ENCODE assay signal across 8 cellular contexts in the genomic region with DNA sequence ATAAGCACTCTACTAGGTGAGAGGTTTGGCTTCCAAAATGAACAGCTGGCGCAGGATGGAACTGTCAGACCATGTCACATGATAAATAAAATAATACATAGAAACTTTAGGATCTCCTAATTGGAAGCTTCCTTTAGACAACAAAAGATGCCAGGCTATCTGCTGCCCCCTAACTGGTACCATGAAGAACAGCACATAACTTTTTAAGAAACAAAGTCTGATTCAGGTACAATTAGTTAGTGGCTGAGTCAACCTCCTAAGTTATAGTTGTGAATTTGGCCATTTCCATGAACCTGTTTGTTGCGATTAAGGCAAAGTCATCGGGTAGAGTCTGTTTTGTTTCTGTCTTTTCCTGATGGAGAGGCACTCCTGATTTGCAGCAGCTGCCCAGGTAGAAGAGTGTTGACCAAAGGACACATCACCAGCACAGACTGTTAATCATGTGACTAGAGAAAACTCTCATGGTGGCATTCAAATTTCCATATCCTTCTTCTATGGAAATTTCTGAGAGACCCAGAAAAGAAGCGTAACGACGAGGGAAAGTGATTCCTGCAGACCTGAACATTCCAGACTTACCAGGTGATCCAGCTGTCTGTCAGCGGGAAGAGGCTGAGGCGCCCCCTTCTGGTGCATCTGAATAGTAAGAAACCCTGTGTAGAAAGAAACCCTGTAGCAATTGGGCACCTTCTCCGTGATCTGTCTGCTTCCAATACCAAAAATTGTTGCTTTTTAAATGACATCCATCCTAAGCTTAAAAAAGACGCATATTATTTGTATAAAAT. TPM values are rescaled to one million over a fixed set of nuclear protein-coding genes. Genes with fewer than 3 reads are reported as not detected.
A peak's percentile ranks its signal among the peaks of the same experiment; 100 is the strongest.
DNase-seq lines count a peak whose midpoint lies in the region; ATAC-seq, FAIRE-seq and TF ChIP-seq lines count a peak whose summit lies in the region.

No MANE protein-coding gene starts in this region.

- H3K27me3 ChIP-seq in OCI-LY1 (ENCODE audit: insufficient read depth, low read length) (0 out of 2 replicates have a peak, but pooled peaks cover 4% of the 10 kb centered on the region), fibroblast of lung (ENCODE audit: control insufficient read depth, insufficient read depth, low read length) (no peaks in the 10 kb centered on the region), small intestine (ENCODE audit: control insufficient read depth in 2 of 2, insufficient read depth in 2 of 2, low read length in 2 of 2) (no peaks in the 10 kb centered on the region), spleen (replicated peaks in 1 of 7) (no peaks in the 10 kb centered on the region)

- no peaks in the 10 kb centered on the region for H3K79me2 ChIP-seq in OCI-LY1 (ENCODE audit: insufficient read depth, low read length)
- peaks cover 2% of the 10 kb centered on the region for H3K79me2 ChIP-seq in fibroblast of lung (ENCODE audit: control insufficient read depth, insufficient read depth, low read length)

- H2AFZ ChIP-seq in OCI-LY1 (ENCODE audit: low read length) (no peak overlapping the region), fibroblast of lung (ENCODE audit: low read length) (no peak overlapping the region)

- 32 to 55% (median 35%) methylated on average over 10 of the region's 10 CpGs for WGBS in small intestine, 3 donors
- WGBS in spleen, 5 donors: 56 to 66% (median 62%) methylated on average over 10 of the region's 10 CpGs

- no peaks in the 10 kb centered on the region for H3K9me3 ChIP-seq in OCI-LY1 (ENCODE audit: low read length)
- H3K9me3 ChIP-seq in fibroblast of lung (ENCODE audit: control insufficient read depth, insufficient read depth, low read depth, low read length): no peaks in the 10 kb centered on the region
- H3K9me3 ChIP-seq in small intestine (ENCODE audit: control insufficient read depth, low read depth): peaks cover 1% of the 10 kb centered on the region
- H3K9me3 ChIP-seq in spleen: no peaks in the 10 kb centered on the region

- H3K36me3 ChIP-seq in OCI-LY1 (ENCODE audit: insufficient read depth, low read length): no peaks in the 10 kb centered on the region
- no peaks in the 10 kb centered on the region for H3K36me3 ChIP-seq in fibroblast of lung (ENCODE audit: control insufficient read depth, insufficient read depth, low read length)
- no peaks in the 10 kb centered on the region for H3K36me3 ChIP-seq in small intestine (ENCODE audit: control insufficient read depth in 2 of 2, insufficient read depth in 2 of 2, low read length in 2 of 2)
- no peaks in the 10 kb centered on the region for H3K36me3 ChIP-seq in spleen

- H3K4me1 ChIP-seq in OCI-LY1 (ENCODE audit: insufficient read depth, low read length, severe bottlenecking) (no peaks in the 10 kb centered on the region), fibroblast of lung (ENCODE audit: control insufficient read depth, extremely low read depth, insufficient read depth, low read length) (peaks cover 5% of the 10 kb centered on the region), small intestine (ENCODE audit: control insufficient read depth in 2 of 2, insufficient read depth in 1 of 2, low read depth in 1 of 2, low read length in 1 of 2) (no peaks in the 10 kb centered on the region), spleen (peaks cover 0 to 2% (median under 1%) of the 10 kb centered on the region in 6 donors)

- H3K9me2 ChIP-seq in OCI-LY1 (ENCODE audit: low read depth, low read length): no peaks in the 10 kb centered on the region

- no peaks in the 10 kb centered on the region for H3F3A ChIP-seq in OCI-LY1 (ENCODE audit: insufficient read depth, low read length)

- H3K27ac ChIP-seq in OCI-LY1 (ENCODE audit: low read depth, low read length, poor library complexity, severe bottlenecking): no peak overlapping the region
- no peak overlapping the region for H3K27ac ChIP-seq in fibroblast of lung (ENCODE audit: insufficient read depth, low read length)
- H3K27ac ChIP-seq in small intestine (ENCODE audit: low read depth in 1 of 2, low read length in 1 of 2): no peak overlapping the region
- no peak overlapping the region for H3K27ac ChIP-seq in spleen

- no peak for FAIRE-seq in small intestine (lab: Jason Lieb, UNC)

- H4K20me1 ChIP-seq in OCI-LY1 (ENCODE audit: insufficient read depth, low read length) (no peaks in the 10 kb centered on the region), fibroblast of lung (ENCODE audit: control insufficient read depth, extremely low read depth, insufficient read depth, low read length) (no peaks in the 10 kb centered on the region)

- H3K9ac ChIP-seq in OCI-LY1 (ENCODE audit: low read length) (no peak overlapping the region), fibroblast of lung (ENCODE audit: insufficient read depth, low read length) (no peak overlapping the region)

- DNase-seq in SKM-1 treated with dmso at 0.1 percent for 144 hours (lab: John Stamatoyannopoulos, UW; ENCODE audit: unreplicated experiment) (peak; percentile 38), SKM-1 (lab: John Stamatoyannopoulos, UW; ENCODE audit: unreplicated experiment) (no peak), fibroblast of lung (ENCODE audit: low read depth in 2 of 2) (peak in 1 of 2 donors; percentile 33), small intestine (peak; percentile 31), NCI-H146 (lab: John Stamatoyannopoulos, UW) (no peak), spleen (no peak)

- intact Hi-C loops in spleen (cut with DNase I; ENCODE audit: low total_unique reads): no loop called here

- TF ChIP-seq CTCF in OCI-LY1 (IDR thresholded peaks at IDR 0.05; ENCODE audit: low read length) (peak; percentile 70), fibroblast of lung (conservative IDR thresholded peaks at IDR 0.05 in 1 of 2, IDR thresholded peaks at IDR 0.05 in 1 of 2; ENCODE audit: low read depth in 1 of 2, low read length in 2 of 2) (peak; percentile 12 to 60), spleen (IDR thresholded peaks at IDR 0.05 in 8 of 11, conservative IDR thresholded peaks at IDR 0.05 in 3 of 11) (peak in 5 of 11 experiments; percentile 8 to 39 (median 27))

- no peak for ATAC-seq in GM18502 (IDR thresholded peaks at IDR 0.05; ENCODE audit: poor library complexity, unreplicated experiment)

- no peak overlapping the region for H3K4me3 ChIP-seq in OCI-LY1 (ENCODE audit: low read depth, low read length, poor library complexity, severe bottlenecking)
- no peak overlapping the region for H3K4me3 ChIP-seq in fibroblast of lung (replicated peaks in 1 of 4; ENCODE audit: control extremely low read depth in 1 of 4, insufficient read depth in 1 of 4, low read depth in 3 of 4, low read length in 4 of 4)
- H3K4me3 ChIP-seq in small intestine (ENCODE audit: low read depth in 1 of 2, low read length in 2 of 2): no peak overlapping the region
- H3K4me3 ChIP-seq in spleen: no peak overlapping the region

- no peak for TF ChIP-seq POLR2A in spleen (IDR thresholded peaks at IDR 0.05)

- H3K4me2 ChIP-seq in OCI-LY1 (ENCODE audit: low read length) (no peak overlapping the region), fibroblast of lung (ENCODE audit: extremely low read depth, insufficient read depth, low read length) (no peak overlapping the region)

RNA-seq across cellular contexts. Expression of gene INHBA, which starts 8.6 kb away (rescaled TPM):
- 4.1 and 15.0 TPM in 2 replicates for total RNA-seq in fibroblast of lung
- 19.4 and 108 TPM in 2 replicates for polyA plus RNA-seq in fibroblast of lung
- 25.5 and 155 TPM in 2 replicates for polyA plus RNA-seq in fibroblast of lung (2012)
- polyA minus RNA-seq in fibroblast of lung (ENCODE audit: low replicate concordance): 54.1 and 277 TPM in 2 replicates
- under 1 TPM in 2 of 3 donors, not detected in 1; 0.27 to 0.63 TPM for polyA plus RNA-seq in small intestine
- 1 to 10 TPM in 1 of 7 donors, under 1 TPM in 6; 0.20 to 3.9 (median 0.60) TPM for total RNA-seq in spleen
- polyA plus RNA-seq in spleen: under 1 TPM; 0.15 to 0.38 (median 0.26) TPM

Comparison
In these comparisons a context has a peak if more than half of its experiments do, and no peak if none do; other contexts are left out.
1. DNase-seq: peak in SKM-1 treated with dmso at 0.1 percent for 144 hours (single experiment) and small intestine (single experiment); none in SKM-1 (single experiment), NCI-H146 (single experiment) and spleen (single experiment).
2. RNA of gene INHBA, which starts 8.6 kb away (polyA plus RNA-seq): 19.4 to 155 TPM in fibroblast of lung; 0.27 to 0.63 TPM in small intestine and 0.15 to 0.38 TPM in spleen; every median in the first group is over 10 times any median in the second.